In genomic region chr7:138125598-138126111, GRCh38 we compare ENCODE assay signal across 8 cellular contexts. TPM values are rescaled to one million over a fixed set of nuclear protein-coding genes. Genes with fewer than 3 reads are reported as not detected.
DNase-seq lines count a peak whose midpoint lies in the region; ATAC-seq and TF ChIP-seq lines count a peak whose summit lies in the region.

No MANE protein-coding gene starts in this region.

- no peak overlapping the region for H2AFZ ChIP-seq in neural progenitor cell (replicated peaks)

- H3K36me3 ChIP-seq in RWPE2 (ENCODE audit: low read depth) = no peaks in the 10 kb centered on the region
- no peaks in the 10 kb centered on the region for H3K36me3 ChIP-seq in neural progenitor cell

- no peak overlapping the region for H3K4me3 Mint-ChIP-seq in neural progenitor cell

- no peaks in the 10 kb centered on the region for H3F3A ChIP-seq in neural progenitor cell (ENCODE audit: low read depth)

- no peak overlapping the region for H3K4me3 ChIP-seq in RWPE2 (ENCODE audit: severe bottlenecking)
- H3K4me3 ChIP-seq in neural progenitor cell = no peak overlapping the region

- no peak for DNase-seq in RWPE2 (ENCODE audit: low spot score)
- DNase-seq in myocyte (ENCODE audit: low read depth) = peak; percentile 14
- no peak for DNase-seq in neural progenitor cell (ENCODE audit: low spot score)
- DNase-seq in posterior cingulate gyrus = no peak
- no peak for DNase-seq in NCI-H1417 treated with DMSO at 0.1 percent for 48 hours (lab: John Stamatoyannopoulos, UW)
- no peak for DNase-seq in SHP77 (lab: John Stamatoyannopoulos, UW)

- no peaks in the 10 kb centered on the region for H4K20me1 ChIP-seq in neural progenitor cell (ENCODE audit: low read depth)

- H3K4me1 ChIP-seq in RWPE2 (ENCODE audit: insufficient read depth, poor library complexity, severe bottlenecking) (peaks cover 13% of the 10 kb centered on the region), neural progenitor cell (no peaks in the 10 kb centered on the region)

- intact Hi-C loops in posterior cingulate gyrus (cut with DNase I) = no loop called here

- H3K4me1 Mint-ChIP-seq in neural progenitor cell = peaks cover 13% of the 10 kb centered on the region

- no peaks in the 10 kb centered on the region for H3K79me2 ChIP-seq in neural progenitor cell (ENCODE audit: low read depth)

- H3K9me3 Mint-ChIP-seq in neural progenitor cell = peaks cover 7% of the 10 kb centered on the region

- no peak overlapping the region for H3K4me2 ChIP-seq in neural progenitor cell

- TF ChIP-seq CTCF in RWPE2 (IDR thresholded peaks at IDR 0.05; ENCODE audit: poor library complexity, severe bottlenecking) (no peak), neural progenitor cell (IDR thresholded peaks at IDR 0.05) (no peak)

- H3K27me3 Mint-ChIP-seq in neural progenitor cell (ENCODE audit: insufficient read depth, low read depth) = peaks cover 7% of the 10 kb centered on the region

- no peak overlapping the region for H3K27ac Mint-ChIP-seq in neural progenitor cell

- no peaks in the 10 kb centered on the region for H3K36me3 Mint-ChIP-seq in neural progenitor cell

- no peak overlapping the region for H3K9ac ChIP-seq in neural progenitor cell

- peak overlapping the region; percentile 39 for H3K27ac ChIP-seq in RWPE2 (ENCODE audit: poor library complexity, severe bottlenecking)
- no peak overlapping the region for H3K27ac ChIP-seq in neural progenitor cell

- H3K9me3 ChIP-seq in RWPE2 (ENCODE audit: severe bottlenecking) = no peaks in the 10 kb centered on the region
- no peaks in the 10 kb centered on the region for H3K9me3 ChIP-seq in neural progenitor cell (ENCODE audit: low read depth)

- H3K27me3 ChIP-seq in RWPE2 (ENCODE audit: insufficient read depth, poor library complexity, severe bottlenecking) (no peaks in the 10 kb centered on the region), neural progenitor cell (no peaks in the 10 kb centered on the region)

- peak; percentile 90 for ATAC-seq in GM18861 (IDR thresholded peaks at IDR 0.05; ENCODE audit: unreplicated experiment)
- peak; percentile 94 for ATAC-seq in HG02870 (IDR thresholded peaks at IDR 0.05; ENCODE audit: unreplicated experiment)
- peak; percentile 85 for ATAC-seq in RWPE2 (ENCODE audit: low read depth)

RNA-seq across cellular contexts. Expression of gene AKR1D1, which starts 49.4 kb away (rescaled TPM):
- total RNA-seq in myocyte (not detected in 2 replicates), neural progenitor cell (ENCODE audit: low replicate concordance) (0.28 TPM in 1 of 2 replicates, not detected in the other)
- polyA plus RNA-seq in myocyte (2012) = not detected
